24 cellular contexts compared by ENCODE assay signal in the genomic region with DNA sequence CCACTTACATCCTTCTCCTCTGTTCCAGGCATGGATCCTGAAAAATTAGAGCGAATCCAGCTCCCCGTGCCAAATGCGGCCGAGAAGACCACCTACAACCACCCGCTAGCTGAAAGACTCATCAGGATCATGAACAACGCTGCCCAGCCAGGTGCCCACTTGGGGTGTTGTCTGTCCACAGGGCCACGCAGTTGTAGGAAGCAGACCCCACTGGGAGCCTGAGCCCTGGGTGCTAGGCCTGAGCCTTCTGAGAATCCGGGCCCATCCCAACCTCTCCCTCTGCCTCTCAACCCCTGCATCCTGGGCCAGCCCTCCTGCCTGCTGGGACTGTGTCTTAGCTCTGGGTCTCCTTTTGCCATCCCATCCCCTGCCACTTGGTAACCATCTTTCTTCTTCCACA.
"Had no signal": no experiment of that assay in that cellular context is flagged by ENCODE, and none has a peak within 500 bp of the region (broad histone marks: within the 10 kb centered on the region; RNA-seq: fewer than 3 reads in every experiment).

No MANE protein-coding gene starts in this region.

- DNase-seq: activated CD4-positive, alpha-beta memory T cell treated with anti-CD3 and anti-CD28 coated beads, Interleukin-2, amount 10 ng/mL, durations not matched to agents 7 days and 5 days; activated CD4-positive, alpha-beta T cell treated with anti-CD3 and anti-CD28 coated beads, Interleukin-2, amount 10 ng/mL, durations not matched to agents 7 days and 5 days; activated naive CD4-positive, alpha-beta T cell treated with Interleukin-2 at 50 U/mL for 16 hours; anterior cingulate cortex; dermis blood vessel endothelial cell; effector CD4-positive, alpha-beta T cell; esophagus squamous epithelium; left ventricle myocardium superior; naive B cell; nucleus accumbens; pancreas; psoas muscle; stimulated activated CD4-positive, alpha-beta T cell treated with anti-CD3 and anti-CD28 coated beads, Interleukin-15, amount 100 ng/mL, for 24 hours; stimulated activated CD4-positive, alpha-beta T cell treated with anti-CD3 and anti-CD28 coated beads, Interleukin-2, amount 100 ng/mL, for 24 hours; stimulated activated naive CD4-positive, alpha-beta T cell; T-helper 1 cell; T-helper 9 cell; tibial artery; WERI-Rb-1 had no signal

- H3K4me3 ChIP-seq: esophagus squamous epithelium, pancreas, psoas muscle, smooth muscle cell, suprapubic skin, tibial artery had no signal

- H3K27ac ChIP-seq: esophagus squamous epithelium, pancreas, psoas muscle, suprapubic skin, tibial artery, WERI-Rb-1 had no signal

- H3K4me1 Mint-ChIP-seq: activated T-helper 17 cell treated with anti-CD3 and anti-CD28 coated beads, Interleukin-2, amount 50 U/mL, for 72 hours had no signal

- H3K4me3 Mint-ChIP-seq: activated CD4-positive, alpha-beta memory T cell treated with anti-CD3 and anti-CD28 coated beads, Interleukin-2, amount 10 ng/mL, durations not matched to agents 7 days and 5 days; activated CD4-positive, alpha-beta T cell treated with anti-CD3 and anti-CD28 coated beads, Interleukin-2, amount 10 ng/mL, durations not matched to agents 7 days and 5 days; activated naive CD8-positive, alpha-beta T cell; activated T-helper 17 cell treated with anti-CD3 and anti-CD28 coated beads, Interleukin-2, amount 50 U/mL, for 72 hours had no signal

- H3K9me3 Mint-ChIP-seq: activated CD4-positive, alpha-beta memory T cell treated with anti-CD3 and anti-CD28 coated beads, Interleukin-2, amount 10 ng/mL, durations not matched to agents 7 days and 5 days; activated CD4-positive, alpha-beta T cell treated with anti-CD3 and anti-CD28 coated beads, Interleukin-2, amount 10 ng/mL, durations not matched to agents 7 days and 5 days; activated T-helper 17 cell treated with anti-CD3 and anti-CD28 coated beads, Interleukin-2, amount 50 U/mL, for 72 hours; naive B cell had no signal

- H3K27ac Mint-ChIP-seq: activated CD4-positive, alpha-beta memory T cell treated with anti-CD3 and anti-CD28 coated beads, Interleukin-2, amount 10 ng/mL, durations not matched to agents 7 days and 5 days; activated CD4-positive, alpha-beta T cell treated with anti-CD3 and anti-CD28 coated beads, Interleukin-2, amount 10 ng/mL, durations not matched to agents 7 days and 5 days; activated naive CD8-positive, alpha-beta T cell; activated T-helper 17 cell treated with anti-CD3 and anti-CD28 coated beads, Interleukin-2, amount 50 U/mL, for 72 hours had no signal

- H3K4me1 ChIP-seq: pancreas, psoas muscle, tibial artery had no signal

- H3K27me3 ChIP-seq: esophagus squamous epithelium, pancreas, suprapubic skin, tibial artery had no signal

- H3K9me3 ChIP-seq: esophagus squamous epithelium, pancreas, psoas muscle, suprapubic skin, tibial artery had no signal

- H3K4me2 ChIP-seq: smooth muscle cell had no signal

- ATAC-seq: activated CD4-positive, CD25-positive, alpha-beta regulatory T cell treated with anti-CD3 and anti-CD28 coated beads, Interleukin-2, amount 50 U/mL, for 24 hours; activated T-helper 17 cell treated with anti-CD3 and anti-CD28 coated beads, Interleukin-2, amount 50 U/mL, for 72 hours; left ventricle myocardium superior; pancreas; psoas muscle had no signal

- H3K27me3 Mint-ChIP-seq: activated CD4-positive, alpha-beta memory T cell treated with anti-CD3 and anti-CD28 coated beads, Interleukin-2, amount 10 ng/mL, durations not matched to agents 7 days and 5 days; activated CD4-positive, alpha-beta T cell treated with anti-CD3 and anti-CD28 coated beads, Interleukin-2, amount 10 ng/mL, durations not matched to agents 7 days and 5 days; activated naive CD8-positive, alpha-beta T cell; activated T-helper 17 cell treated with anti-CD3 and anti-CD28 coated beads, Interleukin-2, amount 50 U/mL, for 72 hours; naive B cell had no signal
